In the genomic region with DNA sequence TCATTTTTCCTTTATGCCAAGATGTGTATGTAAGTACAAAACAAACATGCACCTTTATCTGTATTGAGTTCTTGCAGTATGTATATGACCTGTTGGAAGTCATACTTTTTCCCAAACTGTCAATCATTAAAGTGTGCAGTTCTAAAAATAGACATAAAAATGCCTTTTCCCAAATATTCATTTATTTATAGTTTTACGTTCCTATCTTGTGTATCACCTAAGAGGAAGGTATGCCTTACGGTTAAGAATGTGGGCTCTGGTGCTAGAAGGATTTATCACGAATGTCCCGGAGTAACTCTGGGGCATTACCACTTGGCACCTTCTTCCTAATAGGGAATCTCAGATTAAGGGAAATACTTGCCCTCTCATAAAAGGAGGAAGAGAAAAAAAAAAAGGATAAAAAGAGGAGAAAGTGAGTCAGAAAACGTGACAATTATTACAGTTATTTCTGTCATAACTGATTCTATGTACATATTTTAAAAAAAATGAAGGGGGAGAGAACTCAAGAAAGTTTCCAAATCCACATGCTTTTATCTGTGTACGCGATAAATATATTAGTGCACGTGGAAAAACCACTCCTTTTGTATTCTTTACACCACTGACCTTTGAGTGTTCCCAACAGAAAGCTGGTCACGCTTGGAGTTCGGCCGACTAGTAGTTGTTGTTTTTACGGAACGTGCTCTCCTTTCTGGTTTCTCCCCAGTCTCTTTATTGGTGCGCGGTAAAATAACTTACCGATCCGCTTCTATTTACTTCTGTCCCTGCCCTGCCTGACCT, we compare ENCODE assay signal across 8 cellular contexts. TPM values are rescaled to one million over a fixed set of nuclear protein-coding genes. Genes with fewer than 3 reads are reported as not detected.
A peak's percentile ranks its signal among the peaks of the same experiment; 100 is the strongest.
DNase-seq lines count a peak whose midpoint lies in the region; ATAC-seq and TF ChIP-seq lines count a peak whose summit lies in the region.

No MANE protein-coding gene starts in this region.

- intact Hi-C loops in CD14-positive monocyte (cut with micrococcal nuclease) = no loop called here

- ATAC-seq in HG02938 (IDR thresholded peaks at IDR 0.05; ENCODE audit: unreplicated experiment) (peak; percentile 2), GM21360 (IDR thresholded peaks at IDR 0.05; ENCODE audit: unreplicated experiment) (no peak), GM21576 (IDR thresholded peaks at IDR 0.05; ENCODE audit: unreplicated experiment) (no peak)
- no peak for ATAC-seq in activated naive CD4-positive, alpha-beta T cell treated with anti-CD3 and anti-CD28 coated beads, Interleukin-2, amount 50 U/mL, for 72 hours

- no peaks in the 10 kb centered on the region for H3K9me3 Mint-ChIP-seq in activated naive CD4-positive, alpha-beta T cell treated with anti-CD3 and anti-CD28 coated beads, Interleukin-2, amount 50 U/mL, for 72 hours
- no peaks in the 10 kb centered on the region for H3K9me3 Mint-ChIP-seq in CD14-positive monocyte

- peaks cover 6 to 33% (median 18%) of the 10 kb centered on the region in 11 experiments; a peak in 21 of 22 replicates for H3K36me3 ChIP-seq in BLaER1 treated with 17β-estradiol and CSF1 and Interleukin-3, amounts not matched to agents 10 nM and 100 nM
- peaks cover 7% of the 10 kb centered on the region for H3K36me3 ChIP-seq in brain microvascular endothelial cell (replicated peaks)
- H3K36me3 ChIP-seq in mesodermal cell (ENCODE audit: control insufficient read depth, insufficient read depth, low read length) = peaks cover 2% of the 10 kb centered on the region

- no peaks in the 10 kb centered on the region for H3K27me3 ChIP-seq in BLaER1 treated with 17β-estradiol and CSF1 and Interleukin-3, amounts not matched to agents 10 nM and 100 nM
- H3K27me3 ChIP-seq in brain microvascular endothelial cell (replicated peaks) = no peaks in the 10 kb centered on the region

- WGBS in mesodermal cell (ENCODE audit: insufficient coverage in 2 of 2), 2 experiments = 2 to 4% methylated on average over 8 to 9 of the region's 17 CpGs

- peak overlapping the region; percentile 80 to 90 (median 86) for H3K9ac ChIP-seq in BLaER1 treated with 17β-estradiol and CSF1 and Interleukin-3, amounts not matched to agents 10 nM and 100 nM

- no peaks in the 10 kb centered on the region for H3K27me3 Mint-ChIP-seq in CD14-positive monocyte (ENCODE audit: low read depth in 3 of 3)

- peaks cover 11% of the 10 kb centered on the region for H3K4me1 Mint-ChIP-seq in CD14-positive monocyte

- no peak for TF ChIP-seq CTCF in brain microvascular endothelial cell (IDR thresholded peaks at IDR 0.05; ENCODE audit: low read depth, low read length, missing control alignments)
- no peak for TF ChIP-seq CTCF in CD14-positive monocyte (IDR thresholded peaks at IDR 0.05)

- H3K4me2 ChIP-seq in BLaER1 treated with 17β-estradiol and CSF1 and Interleukin-3, amounts not matched to agents 10 nM and 100 nM = peak overlapping the region; percentile 77 to 97 (median 86)

- H3K27ac Mint-ChIP-seq in activated naive CD4-positive, alpha-beta T cell treated with anti-CD3 and anti-CD28 coated beads, Interleukin-2, amount 50 U/mL, for 72 hours = peak overlapping the region in 1 of 2 donors; percentile 96
- peak overlapping the region in 2 of 7 donors; percentile 73 to 97 for H3K27ac Mint-ChIP-seq in CD14-positive monocyte

- H3K9me3 ChIP-seq in BLaER1 treated with 17β-estradiol and CSF1 and Interleukin-3, amounts not matched to agents 10 nM and 100 nM (replicated peaks in 1 of 11) = no peaks in the 10 kb centered on the region
- H3K9me3 ChIP-seq in mesodermal cell (ENCODE audit: control insufficient read depth, low read length) = no peaks in the 10 kb centered on the region

- peaks cover 0 to 33% (median 24%) of the 10 kb centered on the region in 11 experiments; a peak in 17 of 22 replicates for H4K20me1 ChIP-seq in BLaER1 treated with 17β-estradiol and CSF1 and Interleukin-3, amounts not matched to agents 10 nM and 100 nM

- H3K27ac ChIP-seq in BLaER1 treated with 17β-estradiol and CSF1 and Interleukin-3, amounts not matched to agents 10 nM and 100 nM = peak overlapping the region; percentile 73 to 89 (median 85); a peak in 21 of 22 replicates
- H3K27ac ChIP-seq in brain microvascular endothelial cell (peak overlapping the region; percentile 92), mesodermal cell (ENCODE audit: low read depth, low read length, severe bottlenecking) (peak overlapping the region; percentile 90)

- peaks cover 28 to 43% (median 34%) of the 10 kb centered on the region in 10 experiments for H3K4me1 ChIP-seq in BLaER1 treated with 17β-estradiol and CSF1 and Interleukin-3, amounts not matched to agents 10 nM and 100 nM
- peaks cover 4% of the 10 kb centered on the region for H3K4me1 ChIP-seq in mesodermal cell (ENCODE audit: control insufficient read depth, insufficient read depth, low read length, poor library complexity, severe bottlenecking)

- in situ Hi-C loops in brain microvascular endothelial cell (cut with HindIII; ENCODE audit: low pct_ligation_motif_present, low sequenced_read_pairs) = no loop called here

- H3K4me3 Mint-ChIP-seq in CD14-positive monocyte = no peak overlapping the region

- peaks cover 0 to 9% of the 10 kb centered on the region in 2 donors for H3K36me3 Mint-ChIP-seq in activated naive CD4-positive, alpha-beta T cell treated with anti-CD3 and anti-CD28 coated beads, Interleukin-2, amount 50 U/mL, for 72 hours
- peaks cover 6% of the 10 kb centered on the region in 2 donors for H3K36me3 Mint-ChIP-seq in CD14-positive monocyte

- peak overlapping the region; percentile 74 to 89 (median 81) for H3K4me3 ChIP-seq in BLaER1 treated with 17β-estradiol and CSF1 and Interleukin-3, amounts not matched to agents 10 nM and 100 nM
- H3K4me3 ChIP-seq in brain microvascular endothelial cell (ENCODE audit: low read depth, low read length) (peak overlapping the region; percentile 98), mesodermal cell (ENCODE audit: extremely low read depth, insufficient read depth, low read length, poor library complexity, severe bottlenecking) (peak overlapping the region; percentile 84)

- DNase-seq in brain microvascular endothelial cell = no peak
- DNase-seq in activated naive CD4-positive, alpha-beta T cell treated with anti-CD3 and anti-CD28 coated beads, Interleukin-2, amount 50 U/mL, for 72 hours (ENCODE audit: low spot score in 2 of 2) = no peak
- no peak for DNase-seq in CD14-positive monocyte (ENCODE audit: low spot score)

RNA-seq across cellular contexts. Expression of a gene that starts 0.7 kb away (rescaled TPM):
- polyA plus RNA-seq in mesodermal cell (2013, experiment 1 of 2) = 22.4 TPM
- 24.0 TPM for polyA plus RNA-seq in mesodermal cell (2013, experiment 2 of 2)
- 10 to 100 TPM; 16.7 to 18.0 TPM for total RNA-seq in activated naive CD4-positive, alpha-beta T cell treated with anti-CD3 and anti-CD28 coated beads, Interleukin-2, amount 50 U/mL, for 72 hours
- polyA plus RNA-seq in CD14-positive monocyte = 10 to 100 TPM; 24.7 to 29.0 TPM

RNA-seq across cellular contexts. Expression of a gene that starts 1.1 kb away (rescaled TPM):
- 24.4 TPM for polyA plus RNA-seq in mesodermal cell (2013, experiment 1 of 2)
- polyA plus RNA-seq in mesodermal cell (2013, experiment 2 of 2) = 34.0 TPM
- 10 to 100 TPM; 37.1 to 42.7 TPM for total RNA-seq in activated naive CD4-positive, alpha-beta T cell treated with anti-CD3 and anti-CD28 coated beads, Interleukin-2, amount 50 U/mL, for 72 hours
- 1 to 10 TPM; 5.6 to 9.9 TPM for polyA plus RNA-seq in CD14-positive monocyte
